Comparison of ENCODE assay signal across 20 cellular contexts in the genomic region with DNA sequence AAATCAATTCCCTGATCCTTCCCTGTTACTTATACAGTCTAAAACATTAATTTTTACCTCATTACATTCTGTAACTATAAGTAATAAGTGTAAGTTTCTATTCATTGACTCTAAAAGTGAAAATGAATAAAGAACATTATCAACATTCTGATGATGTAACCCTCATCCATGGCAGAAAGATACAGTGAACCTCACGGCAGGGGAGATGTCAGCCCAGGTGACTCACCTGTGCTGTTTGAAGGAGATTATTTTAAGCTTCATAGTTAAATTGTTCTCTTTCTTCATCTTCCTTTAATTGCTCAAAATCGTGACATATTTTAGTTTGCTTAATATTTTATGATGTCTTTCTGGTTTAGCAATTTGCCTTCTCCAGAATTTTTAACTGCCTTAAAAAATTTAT.
DNase-seq lines count a peak whose midpoint lies in the region; ATAC-seq, FAIRE-seq and TF ChIP-seq lines count a peak whose summit lies in the region.
"Had no signal": no experiment of that assay in that cellular context is flagged by ENCODE, and none has a peak within 500 bp of the region (broad histone marks: within the 10 kb centered on the region; RNA-seq: fewer than 3 reads in every experiment).

No MANE protein-coding gene starts in this region.

- H3K36me3 Mint-ChIP-seq in MCF 10A (ENCODE audit: insufficient read depth, unreplicated experiment), result no peaks in the 10 kb centered on the region
- H3K36me3 Mint-ChIP-seq in activated T-cell treated with anti-CD3 and anti-CD28 coated beads, Interleukin-2, amount 50 U/mL, for 4 hours (ENCODE audit: insufficient read depth), result no peaks in the 10 kb centered on the region

- H3K9me3 ChIP-seq in breast epithelium (no peaks in the 10 kb centered on the region), RWPE2 (ENCODE audit: severe bottlenecking) (no peaks in the 10 kb centered on the region), prostate gland (no peaks in the 10 kb centered on the region)
- H3K9me3 ChIP-seq: A549, Caco-2 had no signal

- H3K27ac Mint-ChIP-seq in MCF 10A (ENCODE audit: low read depth, unreplicated experiment), result no peak overlapping the region
- H3K27ac Mint-ChIP-seq: CD4-positive, alpha-beta T cell had no signal

- FAIRE-seq in bronchial epithelial cell (lab: Jason Lieb, UNC) (no peak), urothelium cell line (lab: Jason Lieb, UNC) (peak; percentile 37)
- FAIRE-seq: D721Med, G401.6, GM12891, HepG2 had no signal

- no peaks in the 10 kb centered on the region for H3K9me3 Mint-ChIP-seq in MCF 10A (ENCODE audit: unreplicated experiment)
- no peaks in the 10 kb centered on the region for H3K9me3 Mint-ChIP-seq in activated T-cell treated with anti-CD3 and anti-CD28 coated beads, Interleukin-2, amount 50 U/mL, for 4 hours
- H3K9me3 Mint-ChIP-seq: CD4-positive, alpha-beta T cell had no signal

- peaks cover 30% of the 10 kb centered on the region for H3K27me3 Mint-ChIP-seq in MCF 10A (ENCODE audit: insufficient read depth, unreplicated experiment)
- H3K27me3 Mint-ChIP-seq in activated T-cell treated with anti-CD3 and anti-CD28 coated beads, Interleukin-2, amount 50 U/mL, for 4 hours (ENCODE audit: low read depth), result peaks cover 10% of the 10 kb centered on the region

- TF ChIP-seq POLR2A in breast epithelium (IDR thresholded peaks at IDR 0.05) (no peak), prostate gland (IDR thresholded peaks at IDR 0.05) (no peak)

- TF ChIP-seq CTCF in MCF 10A (IDR thresholded peaks at IDR 0.05; ENCODE audit: unreplicated experiment) (no peak), breast epithelium (IDR thresholded peaks at IDR 0.05) (no peak), RWPE2 (IDR thresholded peaks at IDR 0.05; ENCODE audit: poor library complexity, severe bottlenecking) (no peak), bronchial epithelial cell (IDR thresholded peaks at IDR 0.05; ENCODE audit: insufficient read depth, low read length, severe bottlenecking) (no peak), prostate gland (IDR thresholded peaks at IDR 0.05) (no peak)

- POLR2A ChIA-PET in MCF 10A (lab: Yijun Ruan, JAX), result interaction anchor here (0.7 to 1.0 kb wide), 3 partner anchors 14 to 189 kb away, joined by 3 to 4 read pairs (median 3); no protein-coding TSS in a partner anchor

- no peak overlapping the region for H3K4me3 ChIP-seq in breast epithelium
- no peak overlapping the region for H3K4me3 ChIP-seq in RWPE2 (ENCODE audit: severe bottlenecking)
- no peak overlapping the region for H3K4me3 ChIP-seq in bronchial epithelial cell (ENCODE audit: low read depth, low read length)
- no peak overlapping the region for H3K4me3 ChIP-seq in prostate gland
- H3K4me3 ChIP-seq: A549 had no signal

- H3K4me1 Mint-ChIP-seq in MCF 10A (ENCODE audit: insufficient read depth, unreplicated experiment), result no peaks in the 10 kb centered on the region
- no peaks in the 10 kb centered on the region for H3K4me1 Mint-ChIP-seq in activated T-cell treated with anti-CD3 and anti-CD28 coated beads, Interleukin-2, amount 50 U/mL, for 4 hours (ENCODE audit: low read depth)

- peak; percentile 74 for ATAC-seq in RWPE2 (ENCODE audit: low read depth)
- ATAC-seq in activated T-cell treated with anti-CD3 and anti-CD28 coated beads, Interleukin-2, amount 50 U/mL, for 4 hours, result no peak
- ATAC-seq: A549, HepG2 had no signal

- WGBS in prostate gland, result 65% methylated on average over 2 of the region's 2 CpGs

- H3K36me3 ChIP-seq in breast epithelium (no peaks in the 10 kb centered on the region), RWPE2 (ENCODE audit: low read depth) (no peaks in the 10 kb centered on the region), bronchial epithelial cell (ENCODE audit: control insufficient read depth, insufficient read depth, low read length) (no peaks in the 10 kb centered on the region), prostate gland (no peaks in the 10 kb centered on the region)

- CTCF ChIA-PET in MCF 10A (lab: Yijun Ruan, JAX), result interaction anchor here (0.6 to 0.9 kb wide), 2 partner anchors 113 to 525 kb away, joined by 3 read pairs; no protein-coding TSS in a partner anchor

- intact Hi-C loops in MCF 10A (cut with micrococcal nuclease), result no loop called here
- intact Hi-C loops in breast epithelium (cut with DNase I; ENCODE audit: low total_unique reads), result loop anchor here (5.0 kb wide), 1 partner anchor 793 kb away; no protein-coding TSS in a partner anchor
- intact Hi-C loops in prostate gland (cut with DNase I), result no loop called here

- H3K27me3 ChIP-seq in breast epithelium (no peaks in the 10 kb centered on the region), RWPE2 (ENCODE audit: insufficient read depth, poor library complexity, severe bottlenecking) (no peaks in the 10 kb centered on the region), bronchial epithelial cell (ENCODE audit: control insufficient read depth, insufficient read depth, low read length) (peaks cover 2% of the 10 kb centered on the region), prostate gland (replicated peaks; ENCODE audit: insufficient read depth) (no peaks in the 10 kb centered on the region)

- BruUV-seq in MCF 10A (replicated peaks; lab: Mats Ljungman, UMichigan), result no TSS peak

- H3K4me3 Mint-ChIP-seq in MCF 10A (ENCODE audit: unreplicated experiment), result no peak overlapping the region
- H3K4me3 Mint-ChIP-seq in activated T-cell treated with anti-CD3 and anti-CD28 coated beads, Interleukin-2, amount 50 U/mL, for 4 hours, result no peak overlapping the region
- H3K4me3 Mint-ChIP-seq: CD4-positive, alpha-beta T cell had no signal

- H3K27ac ChIP-seq in breast epithelium (no peak overlapping the region), RWPE2 (ENCODE audit: poor library complexity, severe bottlenecking) (no peak overlapping the region), prostate gland (no peak overlapping the region)
- H3K27ac ChIP-seq: 22Rv1, A549, C4-2B had no signal

- no peaks in the 10 kb centered on the region for H3K4me1 ChIP-seq in breast epithelium
- no peaks in the 10 kb centered on the region for H3K4me1 ChIP-seq in RWPE2 (ENCODE audit: insufficient read depth, poor library complexity, severe bottlenecking)
- no peaks in the 10 kb centered on the region for H3K4me1 ChIP-seq in prostate gland (replicated peaks)
- H3K4me1 ChIP-seq: A549 had no signal

- DNase-seq in MCF 10A (ENCODE audit: unreplicated experiment) (peak; percentile 27), breast epithelium (ENCODE audit: low spot score in 2 of 2) (no peak), RWPE2 (ENCODE audit: low spot score) (no peak), bronchial epithelial cell (ENCODE audit: low read depth) (peak; percentile 33), urothelium cell line (ENCODE audit: low spot score) (no peak), prostate gland (ENCODE audit: low spot score) (no peak), NCI-H2227 (lab: John Stamatoyannopoulos, UW; ENCODE audit: unreplicated experiment) (no peak)
- no peak for DNase-seq in activated T-cell treated with anti-CD3 and anti-CD28 coated beads, Interleukin-2, amount 50 U/mL, for 4 hours
- DNase-seq: AML-193; Caco-2; CD4-positive, alpha-beta T cell; GOT3; H7 had no signal

Comparison
In these comparisons a context has a peak if more than half of its experiments do, and no peak if none do; other contexts are left out.
1. DNase-seq: peak in MCF 10A (single experiment) and bronchial epithelial cell (single experiment); none in breast epithelium (0 of 2), RWPE2 (single experiment), urothelium cell line (single experiment), prostate gland (single experiment), activated T-cell treated with anti-CD3 and anti-CD28 coated beads, Interleukin-2, amount 50 U/mL, for 4 hours (single experiment) and NCI-H2227 (single experiment).